Comparison of ENCODE assay signal across 21 cellular contexts in genomic region chr5:167822241-167822640, GRCh38.
A peak's percentile ranks its signal among the peaks of the same experiment; 100 is the strongest.
DNase-seq lines count a peak whose midpoint lies in the region; FAIRE-seq and TF ChIP-seq lines count a peak whose summit lies in the region.
"Had no signal": no experiment of that assay in that cellular context is flagged by ENCODE, and none has a peak within 500 bp of the region (broad histone marks: within the 10 kb centered on the region; RNA-seq: fewer than 3 reads in every experiment).

No MANE protein-coding gene starts in this region.

- H3K36me3 ChIP-seq in SJSA1 (no peaks in the 10 kb centered on the region), keratinocyte (ENCODE audit: control insufficient read depth in 2 of 2, extremely low read depth in 1 of 2, insufficient read depth in 2 of 2, low read length in 2 of 2) (peaks cover 10 to 20% of the 10 kb centered on the region in 2 experiments), Caco-2 (ENCODE audit: control insufficient read depth, insufficient read depth, low read length) (no peaks in the 10 kb centered on the region)

- peak overlapping the region; percentile 73 for H3K4me2 ChIP-seq in keratinocyte (ENCODE audit: control insufficient read depth, extremely low read depth, insufficient read depth, low read depth, low read length)
- H3K4me2 ChIP-seq: BLaER1 treated with 17β-estradiol and CSF1 and Interleukin-3, amounts not matched to agents 10 nM and 100 nM; PC-9 had no signal

- peaks cover 75% of the 10 kb centered on the region for H3K79me2 ChIP-seq in keratinocyte (ENCODE audit: control insufficient read depth, insufficient read depth, low read length)

- no peak for TF ChIP-seq CTCF in chondrocyte (IDR thresholded peaks at IDR 0.05)
- TF ChIP-seq CTCF in keratinocyte (optimal IDR thresholded peaks at IDR 0.05 in 1 of 3, IDR thresholded peaks at IDR 0.05 in 1 of 3, conservative IDR thresholded peaks at IDR 0.05 in 1 of 3; ENCODE audit: extremely low read depth in 1 of 3, insufficient read depth in 2 of 3, low read length in 3 of 3): no peak
- TF ChIP-seq CTCF in Caco-2 (IDR thresholded peaks at IDR 0.05; ENCODE audit: insufficient read depth in 1 of 2, low read depth in 1 of 2, low read length in 1 of 2, severe bottlenecking in 1 of 2, unreplicated experiment in 1 of 2): no peak

- intact Hi-C loops in Caco-2 (cut with micrococcal nuclease; ENCODE audit: unreplicated experiment): no loop called here

- H3K4me1 Mint-ChIP-seq in chondrocyte (ENCODE audit: low read depth): peaks cover 37% of the 10 kb centered on the region
- H3K4me1 Mint-ChIP-seq in Caco-2 (ENCODE audit: low read depth, unreplicated experiment): peaks cover 9% of the 10 kb centered on the region
- H3K4me1 Mint-ChIP-seq: CD4-positive, alpha-beta memory T cell; IgD-negative memory B cell had no signal

- peak overlapping the region; percentile 55 for H3K27ac ChIP-seq in SJSA1
- peak overlapping the region; percentile 97 for H3K27ac ChIP-seq in keratinocyte (ENCODE audit: control insufficient read depth, insufficient read depth, low read length)
- H3K27ac ChIP-seq in skin epidermis: peak overlapping the region in 8 of 21 experiments; percentile 3 to 85 (median 75)
- H3K27ac ChIP-seq: BLaER1 treated with 17β-estradiol and CSF1 and Interleukin-3, amounts not matched to agents 10 nM and 100 nM; PC-9; SK-N-MC had no signal

- peaks cover 11% of the 10 kb centered on the region for H3K27me3 Mint-ChIP-seq in chondrocyte (ENCODE audit: low read depth)
- no peaks in the 10 kb centered on the region for H3K27me3 Mint-ChIP-seq in Caco-2 (ENCODE audit: insufficient read depth, unreplicated experiment)
- H3K27me3 Mint-ChIP-seq: CD4-positive, alpha-beta memory T cell; IgD-negative memory B cell had no signal

- CTCF ChIA-PET in Caco-2 (lab: Charles Lee): no interaction called here

- H3K9me3 ChIP-seq in SJSA1 (replicated peaks): no peaks in the 10 kb centered on the region; the same call in 1 of the 2 replicates
- no peaks in the 10 kb centered on the region for H3K9me3 ChIP-seq in keratinocyte (ENCODE audit: control insufficient read depth, low read depth, low read length)
- H3K9me3 ChIP-seq in Caco-2: no peaks in the 10 kb centered on the region
- H3K9me3 ChIP-seq: BLaER1 treated with 17β-estradiol and CSF1 and Interleukin-3, amounts not matched to agents 10 nM and 100 nM had no signal

- H3K4me1 ChIP-seq in SJSA1 (replicated peaks) (peaks cover 38% of the 10 kb centered on the region), keratinocyte (ENCODE audit: control insufficient read depth, extremely low read depth, insufficient read depth, low read length) (peaks cover 68% of the 10 kb centered on the region), Caco-2 (no peaks in the 10 kb centered on the region)

- no peak overlapping the region for H2AFZ ChIP-seq in keratinocyte (ENCODE audit: control insufficient read depth, low read length)
- H2AFZ ChIP-seq: PC-9 had no signal

- POLR2A ChIA-PET in Caco-2 (lab: Charles Lee): no interaction called here

- H3K9me1 ChIP-seq in keratinocyte (ENCODE audit: control insufficient read depth, extremely low read depth, insufficient read depth, low read length): no peaks in the 10 kb centered on the region

- peak overlapping the region; percentile 93 for H3K9ac ChIP-seq in keratinocyte (ENCODE audit: control insufficient read depth, extremely low read depth, insufficient read depth, low read length)
- H3K9ac ChIP-seq: BLaER1 treated with 17β-estradiol and CSF1 and Interleukin-3, amounts not matched to agents 10 nM and 100 nM had no signal

- dilution Hi-C loops in keratinocyte (cut with MboI; ENCODE audit: extremely low pct_ligation_motif_present, low sequenced_read_pairs): no loop called here

- H3K27ac Mint-ChIP-seq in chondrocyte (ENCODE audit: unreplicated experiment) (peak overlapping the region; percentile 52), Caco-2 (ENCODE audit: unreplicated experiment) (no peak overlapping the region)
- H3K27ac Mint-ChIP-seq: CD4-positive, alpha-beta memory T cell; IgD-negative memory B cell had no signal

- DNase-seq in SJSA1 (ENCODE audit: low read depth in 1 of 2, low spot score in 2 of 2) (peak in 1 of 2 experiments; percentile 65), chondrocyte (ENCODE audit: low spot score) (no peak), keratinocyte (ENCODE audit: low read depth, low spot score) (no peak), AML-193 (lab: John Stamatoyannopoulos, UW) (no peak), Caco-2 (no peak), COLO668 (lab: John Stamatoyannopoulos, UW; ENCODE audit: unreplicated experiment) (no peak)
- DNase-seq: CD4-positive, alpha-beta memory T cell; GDM1; NCI-H1417; NCI-H1694 treated with DMSO at 0.1 percent for 48 hours; NCI-H2227 treated with DMSO at 0.1 percent for 48 hours; NCI-H510A treated with DMSO at 0.1 percent for 48 hours; NCI-H748 treated with DMSO at 0.1 percent for 48 hours; PC-9; RPMI8226; SHP77 had no signal

- H3K9me3 Mint-ChIP-seq in chondrocyte (ENCODE audit: low read depth) (peaks cover 4% of the 10 kb centered on the region), Caco-2 (ENCODE audit: unreplicated experiment) (no peaks in the 10 kb centered on the region)

- no peaks in the 10 kb centered on the region for H4K20me1 ChIP-seq in keratinocyte (ENCODE audit: control insufficient read depth, extremely low read depth, insufficient read depth, low read length)
- H4K20me1 ChIP-seq: BLaER1 treated with 17β-estradiol and CSF1 and Interleukin-3, amounts not matched to agents 10 nM and 100 nM had no signal

- H3K4me3 ChIP-seq in SJSA1: no peak overlapping the region; the same call in 1 of the 2 replicates
- peak overlapping the region; percentile 67 to 79 (median 72) for H3K4me3 ChIP-seq in keratinocyte (ENCODE audit: control insufficient read depth in 2 of 3, extremely low read depth in 1 of 3, insufficient read depth in 2 of 3, low read depth in 1 of 3, low read length in 3 of 3)
- H3K4me3 ChIP-seq in skin epidermis: peak overlapping the region in 6 of 7 experiments; percentile 9 to 33 (median 22)
- no peak overlapping the region for H3K4me3 ChIP-seq in Caco-2 (ENCODE audit: low read depth, low read length)
- H3K4me3 ChIP-seq: BLaER1 treated with 17β-estradiol and CSF1 and Interleukin-3, amounts not matched to agents 10 nM and 100 nM; PC-9; SK-N-MC had no signal

- H3K27me3 ChIP-seq in SJSA1 (replicated peaks): no peaks in the 10 kb centered on the region
- H3K27me3 ChIP-seq in keratinocyte (ENCODE audit: control insufficient read depth, extremely low read depth, insufficient read depth, low read length): no peaks in the 10 kb centered on the region
- no peaks in the 10 kb centered on the region for H3K27me3 ChIP-seq in Caco-2 (replicated peaks; ENCODE audit: control insufficient read depth, insufficient read depth, low read length)
- H3K27me3 ChIP-seq: BLaER1 treated with 17β-estradiol and CSF1 and Interleukin-3, amounts not matched to agents 10 nM and 100 nM had no signal

- no TSS peak for BruUV-seq in Caco-2 (replicated peaks; lab: Mats Ljungman, UMichigan)

- H3K4me3 Mint-ChIP-seq in chondrocyte (ENCODE audit: unreplicated experiment) (no peak overlapping the region), Caco-2 (ENCODE audit: unreplicated experiment) (no peak overlapping the region)
- H3K4me3 Mint-ChIP-seq: CD4-positive, alpha-beta memory T cell; IgD-negative memory B cell had no signal

- H3K36me3 Mint-ChIP-seq in chondrocyte (ENCODE audit: low read depth) (no peaks in the 10 kb centered on the region), Caco-2 (ENCODE audit: insufficient read depth, unreplicated experiment) (no peaks in the 10 kb centered on the region)
- H3K36me3 Mint-ChIP-seq: CD4-positive, alpha-beta memory T cell; IgD-negative memory B cell had no signal

- FAIRE-seq in keratinocyte (lab: Jason Lieb, UNC): no peak
- FAIRE-seq: GM18507 had no signal

Comparison
In these comparisons a context has a peak if more than half of its experiments do, and no peak if none do; other contexts are left out.
1. H3K4me3 ChIP-seq: peak in keratinocyte (3 of 3) and skin epidermis (6 of 7); none in SJSA1 (single experiment) and Caco-2 (single experiment).